12 cellular contexts compared by ENCODE assay signal in the genomic region with DNA sequence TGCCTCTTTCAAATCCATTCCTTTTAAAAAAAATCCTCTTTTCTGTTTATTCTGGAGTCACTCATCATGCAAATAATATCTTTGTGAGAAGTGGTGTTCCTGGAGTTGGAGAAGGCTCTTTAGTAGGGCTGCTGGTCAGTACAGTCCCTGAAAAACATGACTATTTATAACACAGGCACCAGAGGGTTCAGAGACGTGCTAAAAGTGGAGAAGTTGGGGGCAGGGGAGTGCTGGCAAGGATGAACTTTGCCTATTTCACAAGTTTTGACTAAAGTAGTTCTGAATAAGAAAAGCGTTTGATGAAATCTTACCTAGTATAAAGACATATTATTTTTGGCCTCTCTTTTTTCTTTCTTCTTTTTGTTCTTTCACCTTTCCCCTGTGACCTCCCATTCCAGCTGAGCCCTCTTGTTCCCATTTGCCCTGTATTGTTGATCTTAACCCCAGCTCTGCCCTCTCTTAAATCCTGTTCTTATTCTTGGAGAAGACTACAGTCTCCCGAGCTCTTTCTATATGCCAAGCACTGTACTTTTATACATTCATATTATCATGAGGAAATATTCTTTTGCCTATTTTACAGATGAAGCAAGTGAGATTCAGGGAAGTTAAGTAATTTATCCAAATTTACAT.
"Had no signal": no experiment of that assay in that cellular context is flagged by ENCODE, and none has a peak within 500 bp of the region (broad histone marks: within the 10 kb centered on the region; RNA-seq: fewer than 3 reads in every experiment).

No MANE protein-coding gene starts in this region.

- FAIRE-seq: colon, pancreas had no signal

- H3K9me3 Mint-ChIP-seq: activated naive CD8-positive, alpha-beta T cell treated with anti-CD3 and anti-CD28 coated beads, Interleukin-2, amount 10 ng/mL, durations not matched to agents 7 days and 5 days had no signal

- H3K27ac ChIP-seq: pancreas had no signal

- H3K27ac Mint-ChIP-seq: activated naive CD8-positive, alpha-beta T cell treated with anti-CD3 and anti-CD28 coated beads, Interleukin-2, amount 10 ng/mL, durations not matched to agents 7 days and 5 days; mesothelial cell of epicardium had no signal

- H3K9me3 ChIP-seq: pancreas had no signal

- H3K27me3 ChIP-seq: pancreas had no signal

- H3K36me3 ChIP-seq: pancreas had no signal

- DNase-seq: activated CD4-positive, CD25-positive, alpha-beta regulatory T cell treated with anti-CD3 and anti-CD28 coated beads, Interleukin-2, amount 50 U/mL, for 72 hours; activated naive CD4-positive, alpha-beta T cell; activated naive CD8-positive, alpha-beta T cell treated with anti-CD3 and anti-CD28 coated beads, Interleukin-2, amount 10 ng/mL, durations not matched to agents 7 days and 5 days; activated T-cell treated with anti-CD3 and anti-CD28 coated beads for 4 hours; pancreas; stimulated activated CD4-positive, alpha-beta T cell treated with anti-CD3 and anti-CD28 coated beads, Interleukin-4, amount 100 ng/mL, for 1 hour; stimulated activated naive CD4-positive, alpha-beta T cell; trophoblast cell had no signal

- H3K4me3 Mint-ChIP-seq: activated naive CD8-positive, alpha-beta T cell treated with anti-CD3 and anti-CD28 coated beads, Interleukin-2, amount 10 ng/mL, durations not matched to agents 7 days and 5 days; mesothelial cell of epicardium had no signal

- ATAC-seq: esophagus mucosa, pancreas had no signal

- H3K36me3 Mint-ChIP-seq: activated naive CD8-positive, alpha-beta T cell treated with anti-CD3 and anti-CD28 coated beads, Interleukin-2, amount 10 ng/mL, durations not matched to agents 7 days and 5 days had no signal

- H3K27me3 Mint-ChIP-seq: activated naive CD8-positive, alpha-beta T cell treated with anti-CD3 and anti-CD28 coated beads, Interleukin-2, amount 10 ng/mL, durations not matched to agents 7 days and 5 days had no signal

- H3K4me3 ChIP-seq: lung, pancreas had no signal
